8 cellular contexts compared by ENCODE assay signal in genomic region chr11:35617687-35618496, GRCh38. TPM values are rescaled to one million over a fixed set of nuclear protein-coding genes. Genes with fewer than 3 reads are reported as not detected.
A peak's percentile ranks its signal among the peaks of the same experiment; 100 is the strongest.
DNase-seq lines count a peak whose midpoint lies in the region; ATAC-seq, FAIRE-seq and TF ChIP-seq lines count a peak whose summit lies in the region.

FJX1 (plus strand) TSS chr11:35618460; CDS start chr11:35618637, 177 bp downstream.

- H3K27ac ChIP-seq in PC-9, result peak within 1 kb of the TSS; percentile 42
- H3K27ac ChIP-seq in GM12878 (ENCODE audit: control insufficient read depth, insufficient read depth), result no peak within 1 kb of the TSS; the same call in 1 of the 2 replicates
- peak within 1 kb of the TSS; percentile 91 for H3K27ac ChIP-seq in hepatocyte
- peak within 1 kb of the TSS; percentile 62 to 75 for H3K27ac ChIP-seq in prostate gland

- in situ Hi-C loops in GM12878 (cut with MboI), result loop anchor here (5.0 kb wide), 1 partner anchor 649 kb away; no protein-coding TSS in a partner anchor

- H3K9me2 ChIP-seq in PC-9 (ENCODE audit: insufficient read depth) (no peaks in the 10 kb centered on the region), hepatocyte (replicated peaks; ENCODE audit: insufficient read depth) (no peaks in the 10 kb centered on the region)

- peak within 1 kb of the TSS; percentile 59; the same call in 1 of the 2 replicates for H3K9ac ChIP-seq in GM12878 (ENCODE audit: control insufficient read depth, insufficient read depth, low read length)

- TF ChIP-seq POLR2A in GM12878 (IDR thresholded peaks at IDR 0.05; ENCODE audit: low read depth, low read length) (no peak), prostate gland (IDR thresholded peaks at IDR 0.05) (no peak)

- RAD21 ChIA-PET in GM12878 (lab: Charles Lee; ENCODE audit: unreplicated experiment), result interaction anchor here (1.1 to 1.2 kb wide), 2 partner anchors 204 to 514 kb away, joined by 4 to 7 read pairs; no protein-coding TSS in a partner anchor

- H3K79me2 ChIP-seq in PC-9 (ENCODE audit: low read depth) (peaks cover 28% of the 10 kb centered on the region), GM12878 (ENCODE audit: control insufficient read depth, insufficient read depth, low read length) (peaks cover 6% of the 10 kb centered on the region; the same call in 1 of the 2 replicates), hepatocyte (no peaks in the 10 kb centered on the region)

- H2AFZ ChIP-seq in PC-9 (peak within 1 kb of the TSS; percentile 81), GM12878 (ENCODE audit: control insufficient read depth, low read depth, low read length) (peak within 1 kb of the TSS; percentile 41), hepatocyte (peak within 1 kb of the TSS; percentile 75)

- POLR2A ChIA-PET in PC-9 (lab: Charles Lee; ENCODE audit: unreplicated experiment) (interaction anchor here (0.5 to 0.8 kb wide), 3 partner anchors 37 to 846 kb away, joined by 3 to 12 read pairs (median 4); no protein-coding TSS in a partner anchor), GM12878 (lab: Charles Lee) (no interaction called here)

- H3K4me3 ChIP-seq in PC-9 (peak within 1 kb of the TSS; percentile 66), GM12878 (peak within 1 kb of the TSS; percentile 56), hepatocyte (peak within 1 kb of the TSS; percentile 78), prostate gland (peak within 1 kb of the TSS; percentile 49 to 57)

- ATAC-seq in HG03442 (IDR thresholded peaks at IDR 0.05; ENCODE audit: unreplicated experiment) (peak; percentile 32), GM12878 (peak; percentile 36), GM21367 (IDR thresholded peaks at IDR 0.05; ENCODE audit: unreplicated experiment) (no peak)

- TF ChIP-seq CTCF in PC-9 (conservative IDR thresholded peaks at IDR 0.05) (no peak), GM12878 (IDR thresholded peaks at IDR 0.05 in 2 of 3, conservative IDR thresholded peaks at IDR 0.05 in 1 of 3; ENCODE audit: control insufficient read depth in 2 of 3, extremely low read depth in 1 of 3, insufficient read depth in 1 of 3, low read depth in 3 of 3, low read length in 3 of 3) (no peak), hepatocyte (IDR thresholded peaks at IDR 0.05; ENCODE audit: poor library complexity) (no peak), prostate gland (IDR thresholded peaks at IDR 0.05) (no peak)

- FAIRE-seq in GM19239 (lab: Jason Lieb, UNC) (no peak), GM12878 (lab: Jason Lieb, UNC) (no peak)

- H4K20me1 ChIP-seq in PC-9 (ENCODE audit: insufficient read depth) (no peaks in the 10 kb centered on the region), GM12878 (ENCODE audit: control insufficient read depth, insufficient read depth) (no peaks in the 10 kb centered on the region), hepatocyte (ENCODE audit: insufficient read depth, poor library complexity, severe bottlenecking) (no peaks in the 10 kb centered on the region)

- H3K27me3 ChIP-seq in PC-9 (ENCODE audit: insufficient read depth, low read depth), result no peaks in the 10 kb centered on the region
- no peaks in the 10 kb centered on the region; a peak in 2 of 4 replicates for H3K27me3 ChIP-seq in GM12878 (replicated peaks in 1 of 2; ENCODE audit: control insufficient read depth in 2 of 2, insufficient read depth in 2 of 2, low read length in 1 of 2)
- no peaks in the 10 kb centered on the region for H3K27me3 ChIP-seq in hepatocyte
- no peaks in the 10 kb centered on the region for H3K27me3 ChIP-seq in prostate gland (replicated peaks; ENCODE audit: insufficient read depth)

- H3K4me1 ChIP-seq in PC-9 (replicated peaks; ENCODE audit: insufficient read depth), result peaks cover 49% of the 10 kb centered on the region
- H3K4me1 ChIP-seq in GM12878 (ENCODE audit: control insufficient read depth, insufficient read depth, low read length), result peaks cover 8% of the 10 kb centered on the region; the same call in 1 of the 2 replicates
- H3K4me1 ChIP-seq in hepatocyte (ENCODE audit: insufficient read depth), result peaks cover 18% of the 10 kb centered on the region
- peaks cover 21% of the 10 kb centered on the region for H3K4me1 ChIP-seq in prostate gland (replicated peaks)

- H3K4me2 ChIP-seq in PC-9 (peak within 1 kb of the TSS; percentile 99), GM12878 (ENCODE audit: control insufficient read depth, insufficient read depth) (peak within 1 kb of the TSS; percentile 94), hepatocyte (peak within 1 kb of the TSS; percentile 98)

- H3K9me3 ChIP-seq in PC-9 (ENCODE audit: insufficient read depth, low read depth) (no peaks in the 10 kb centered on the region), GM12878 (replicated peaks; ENCODE audit: control insufficient read depth, insufficient read depth, low read length) (no peaks in the 10 kb centered on the region), hepatocyte (ENCODE audit: low read depth) (no peaks in the 10 kb centered on the region), prostate gland (no peaks in the 10 kb centered on the region)

- no peak for TF ChIP-seq EP300 in GM12878 (IDR thresholded peaks at IDR 0.05; ENCODE audit: borderline replicate concordance in 1 of 2, control insufficient read depth in 1 of 2, low read depth in 2 of 2, low read length in 2 of 2)

- peaks cover 14% of the 10 kb centered on the region for H3F3A ChIP-seq in PC-9 (ENCODE audit: insufficient read depth, low read depth)

- BruUV-seq in PC-9 (replicated peaks; lab: Mats Ljungman, UMichigan), result no TSS peak
- BruUV-seq in GM12878 (replicated peaks; lab: Mats Ljungman, UMichigan), result no TSS peak

- H3K36me3 ChIP-seq in PC-9 (ENCODE audit: low read depth) (no peaks in the 10 kb centered on the region), GM12878 (ENCODE audit: control insufficient read depth in 2 of 2, insufficient read depth in 2 of 2, low read length in 1 of 2) (no peaks in the 10 kb centered on the region), hepatocyte (replicated peaks; ENCODE audit: insufficient read depth, low read depth) (no peaks in the 10 kb centered on the region), prostate gland (no peaks in the 10 kb centered on the region)

- intact Hi-C loops in PC-9 (cut with micrococcal nuclease; ENCODE audit: unreplicated experiment) (loop anchor here (2.0 to 10.0 kb wide), 8 partner anchors 177 to 874 kb away; partner anchors contain the start of genes APIP, LDLRAD3 and PDHX), GM12878 (cut with micrococcal nuclease; ENCODE audit: unreplicated experiment) (loop anchor here (1.0 to 10.0 kb wide), 7 partner anchors 44 to 641 kb away; partner anchors contain the start of genes LDLRAD3 and TRIM44), prostate gland (cut with DNase I) (loop anchor here (2.0 to 10.0 kb wide), 4 partner anchors 204 to 867 kb away; no protein-coding TSS in a partner anchor)

- SMC1A ChIA-PET in GM12878 (lab: Charles Lee; ENCODE audit: uncharacterized antibody, unreplicated experiment), result interaction anchor here (0.9 to 1.0 kb wide), 2 partner anchors 204 to 639 kb away, joined by 3 to 8 read pairs; no protein-coding TSS in a partner anchor

- DNase-seq in COLO668 (lab: John Stamatoyannopoulos, UW; ENCODE audit: unreplicated experiment) (peak; percentile 75), GM19239 (ENCODE audit: insufficient read length, low spot score) (peak; percentile 66), PC-9 (peak; percentile 42 to 74), GM12878 (ENCODE audit: low read depth, low spot score) (no peak), hepatocyte (ENCODE audit: low spot score) (peak; percentile 82), prostate gland (ENCODE audit: low spot score) (peak; percentile 23)

- 26% methylated on average over 32 of the region's 57 CpGs for WGBS in GM12878 (ENCODE audit: insufficient coverage, insufficient replicate concordance, low lambda C conversion rate, missing lambda C conversion rate)
- 2% methylated on average over 36 of the region's 57 CpGs for WGBS in hepatocyte (ENCODE audit: low lambda C conversion rate, missing lambda C conversion rate)
- WGBS in prostate gland, result 2% methylated on average over 43 of the region's 57 CpGs

- no peak for TF ChIP-seq RAD21 in GM12878 (IDR thresholded peaks at IDR 0.05; ENCODE audit: insufficient read depth, low read depth, low read length)

- CTCF ChIA-PET in PC-9 (lab: Charles Lee) (interaction anchor here (1.0 kb wide), 1 partner anchor 204 kb away, joined by 8 read pairs; no protein-coding TSS in a partner anchor), GM12878 (lab: Yijun Ruan, JAX) (interaction anchor here (0.9 to 5.3 kb wide), 7 partner anchors 20 to 648 kb away, joined by 3 to 48 read pairs (median 5); no protein-coding TSS in a partner anchor)

TF ChIP-seq in GM12878, 131 proteins besides CTCF, POLR2A, EP300 and RAD21 (continues in another document):
- TF ChIP-seq EGR1 (IDR thresholded peaks at IDR 0.05; ENCODE audit: borderline replicate concordance in 1 of 2, low read depth in 2 of 2, low read length in 2 of 2) (peak in 1 of 2 experiments; percentile 76; a peak in 2 of 3 replicates), SPI1 (IDR thresholded peaks at IDR 0.05; ENCODE audit: borderline replicate concordance, insufficient read depth, low read depth, low read length) (peak; percentile 21; the same call in 1 of the 2 replicates)

RNA-seq across cellular contexts. Expression of gene FJX1, which starts in this region (rescaled TPM):
- total RNA-seq in PC-9 (2021) (14.8 and 17.5 TPM in 2 replicates), GM12878 (2014; rRNA removed) (19.3 and 23.4 TPM in 2 replicates), GM12878 (2014; rRNA removed; fragmentation: Illumina TruSeq; extraction: Trizol) (8.9 and 11.1 TPM in 2 replicates), GM12878 (2021) (25.9 and 26.1 TPM in 2 replicates), hepatocyte (12.4 and 13.5 TPM in 2 replicates), prostate gland (10 to 100 TPM; 10.8 to 13.7 TPM)
- 5.3 and 6.6 TPM in 2 replicates for total RNA-seq in GM12878 (2013; cell fraction: nucleolus; rRNA removed)
- 0.56 TPM for polyA plus RNA-seq in GM12878 (2011; ENCODE audit: low read depth)
- polyA plus RNA-seq in GM12878 (2011; rRNA removed) (1.4 and 1.7 TPM in 2 replicates), GM12878 (2014; fragmentation: Illumina TruSeq; extraction: Trizol) (5.3 and 8.7 TPM in 2 replicates), GM12878 (2014; fragmentation: Nextera tagmentation; extraction: Ambion mirVana) (10 to 100 TPM in 1 of 2 experiments, 1 to 10 TPM in 1; 4.2 to 10.6 TPM), GM12878 (2014; rRNA removed) (14.9 and 16.7 TPM in 2 replicates), GM12878 (2016; fragmentation: Nextera tagmentation; extraction: Ambion mirVana) (1 to 10 TPM; 3.9 to 9.3 TPM), hepatocyte (29.0 and 34.8 TPM in 2 replicates)
- 2.1 and 3.4 TPM in 2 replicates for polyA plus RNA-seq in GM12878 (2011; cell fraction: cytosol; rRNA removed)
- polyA plus RNA-seq in GM12878 (2011; cell fraction: nucleus; rRNA removed), result 4.1 and 5.3 TPM in 2 replicates
- 2.5 and 3.5 TPM in 2 replicates for polyA plus RNA-seq in GM12878 (2012)
- 1.1 and 1.2 TPM in 2 replicates for polyA minus RNA-seq in GM12878 (2011; rRNA and poly(A)+ RNA removed)
- 1.4 and 1.6 TPM in 2 replicates for polyA minus RNA-seq in GM12878 (2011; cell fraction: cytosol; rRNA and poly(A)+ RNA removed)
- polyA minus RNA-seq in GM12878 (2011; cell fraction: nucleus; rRNA and poly(A)+ RNA removed), result 2.5 and 5.0 TPM in 2 replicates
